In genomic region chr11:12725863-12726666, GRCh38 we compare ENCODE assay signal across 12 cellular contexts. TPM values are rescaled to one million over a fixed set of nuclear protein-coding genes. Genes with fewer than 3 reads are reported as not detected.
DNase-seq lines count a peak whose midpoint lies in the region; ATAC-seq and TF ChIP-seq lines count a peak whose summit lies in the region.
"Had no signal": no experiment of that assay in that cellular context is flagged by ENCODE, and none has a peak within 500 bp of the region (broad histone marks: within the 10 kb centered on the region; RNA-seq: fewer than 3 reads in every experiment).

No MANE protein-coding gene starts in this region.

- no peaks in the 10 kb centered on the region for H3K27me3 ChIP-seq in RWPE2 (ENCODE audit: insufficient read depth, poor library complexity, severe bottlenecking)
- no peaks in the 10 kb centered on the region for H3K27me3 ChIP-seq in esophagus muscularis mucosa
- H3K27me3 ChIP-seq in osteoblast (ENCODE audit: insufficient read depth, low read length) = no peaks in the 10 kb centered on the region
- no peaks in the 10 kb centered on the region for H3K27me3 ChIP-seq in tibial nerve
- no peaks in the 10 kb centered on the region for H3K27me3 ChIP-seq in upper lobe of right lung
- H3K27me3 ChIP-seq: dorsolateral prefrontal cortex had no signal

- no peak for TF ChIP-seq CTCF in RWPE2 (IDR thresholded peaks at IDR 0.05; ENCODE audit: poor library complexity, severe bottlenecking)
- no peak for TF ChIP-seq CTCF in esophagus muscularis mucosa (IDR thresholded peaks at IDR 0.05)
- no peak for TF ChIP-seq CTCF in osteoblast (IDR thresholded peaks at IDR 0.05; ENCODE audit: extremely low read depth, low read depth, low read length)
- no peak for TF ChIP-seq CTCF in tibial nerve (IDR thresholded peaks at IDR 0.05)
- no peak for TF ChIP-seq CTCF in upper lobe of right lung (IDR thresholded peaks at IDR 0.05)

- H3K36me3 ChIP-seq in RWPE2 (ENCODE audit: low read depth) (no peaks in the 10 kb centered on the region), esophagus muscularis mucosa (no peaks in the 10 kb centered on the region), osteoblast (ENCODE audit: insufficient read depth, low read length) (no peaks in the 10 kb centered on the region), tibial nerve (no peaks in the 10 kb centered on the region), upper lobe of right lung (no peaks in the 10 kb centered on the region)

- H3K4me3 ChIP-seq in RWPE2 (ENCODE audit: severe bottlenecking) (no peak overlapping the region), esophagus muscularis mucosa (no peak overlapping the region), osteoblast (ENCODE audit: insufficient read depth, low read length) (no peak overlapping the region), tibial nerve (no peak overlapping the region), upper lobe of right lung (no peak overlapping the region)
- H3K4me3 ChIP-seq: dorsolateral prefrontal cortex, lung had no signal

- WGBS in esophagus muscularis mucosa = 86% methylated on average over 7 of the region's 7 CpGs
- 68 to 69% methylated on average over 7 of the region's 7 CpGs for WGBS in tibial nerve, 2 donors

- peaks cover 100% of the 10 kb centered on the region for H3K79me2 ChIP-seq in osteoblast (ENCODE audit: insufficient read depth, low read length)

- peak; percentile 62 for DNase-seq in H4 (ENCODE audit: low spot score)
- DNase-seq in RWPE2 (ENCODE audit: low spot score) = no peak
- DNase-seq in esophagus muscularis mucosa (ENCODE audit: extremely low spot score) = peak; percentile 60
- peak; percentile 45 for DNase-seq in osteoblast (ENCODE audit: insufficient read length, low spot score, missing footprints)
- DNase-seq in G401 (ENCODE audit: low spot score) = no peak
- no peak for DNase-seq in tibial nerve (ENCODE audit: low spot score in 2 of 2)
- no peak for DNase-seq in NCI-H526 treated with DMSO at 0.1 percent for 48 hours (lab: John Stamatoyannopoulos, UW)
- no peak for DNase-seq in upper lobe of right lung
- DNase-seq: dorsolateral prefrontal cortex had no signal

- intact Hi-C loops in esophagus muscularis mucosa (cut with DNase I) (no loop called here), upper lobe of right lung (cut with DNase I) (no loop called here)

- TF ChIP-seq EP300 in esophagus muscularis mucosa (IDR thresholded peaks at IDR 0.05) (no peak), tibial nerve (IDR thresholded peaks at IDR 0.05) (no peak)

- in situ Hi-C loops in G401 (cut with HindIII; ENCODE audit: low sequenced_read_pairs) = no loop called here

- H3K4me2 ChIP-seq in osteoblast (ENCODE audit: insufficient read depth, low read length) = no peak overlapping the region

- no peak overlapping the region for H2AFZ ChIP-seq in osteoblast (ENCODE audit: low read length)

- peaks cover 46% of the 10 kb centered on the region for H3K4me1 ChIP-seq in RWPE2 (ENCODE audit: insufficient read depth, poor library complexity, severe bottlenecking)
- peaks cover 38 to 61% (median 47%) of the 10 kb centered on the region in 4 donors for H3K4me1 ChIP-seq in esophagus muscularis mucosa
- peaks cover 59% of the 10 kb centered on the region for H3K4me1 ChIP-seq in osteoblast (ENCODE audit: insufficient read depth, low read length)
- H3K4me1 ChIP-seq in tibial nerve = peaks cover 3 to 84% (median 46%) of the 10 kb centered on the region in 4 donors
- H3K4me1 ChIP-seq in upper lobe of right lung = peaks cover 32% of the 10 kb centered on the region

- TF ChIP-seq POLR2A in esophagus muscularis mucosa (IDR thresholded peaks at IDR 0.05; ENCODE audit: low read depth) (no peak), tibial nerve (IDR thresholded peaks at IDR 0.05) (no peak)

- H4K20me1 ChIP-seq in osteoblast (ENCODE audit: insufficient read depth, low read length) = peaks cover 81% of the 10 kb centered on the region

- H3K27ac ChIP-seq in RWPE2 (ENCODE audit: poor library complexity, severe bottlenecking) (peak overlapping the region; percentile 94), esophagus muscularis mucosa (replicated peaks in 1 of 4) (no peak overlapping the region), osteoblast (ENCODE audit: low read depth, low read length) (peak overlapping the region; percentile 88), tibial nerve (peak overlapping the region in 2 of 4 donors; percentile 57 to 77), upper lobe of right lung (no peak overlapping the region)
- H3K27ac ChIP-seq: C4-2B, dorsolateral prefrontal cortex had no signal

- H3K9me3 ChIP-seq in RWPE2 (ENCODE audit: severe bottlenecking) (no peaks in the 10 kb centered on the region), esophagus muscularis mucosa (no peaks in the 10 kb centered on the region), osteoblast (ENCODE audit: low read depth, low read length) (no peaks in the 10 kb centered on the region), tibial nerve (no peaks in the 10 kb centered on the region), upper lobe of right lung (no peaks in the 10 kb centered on the region)

- ATAC-seq in RWPE2 (ENCODE audit: low read depth) (no peak), upper lobe of right lung (no peak)
- ATAC-seq: Right ventricle myocardium inferior had no signal

RNA-seq across cellular contexts. Expression of gene TEAD1, which starts 51.8 kb away (rescaled TPM):
- total RNA-seq in H4 (2014; rRNA removed; shearing (Covaris generic)) = 33.8 and 42.3 TPM in 2 replicates
- total RNA-seq in esophagus muscularis mucosa = 100 to 1,000 TPM; 147 to 307 (median 232) TPM
- total RNA-seq in osteoblast = 166 and 176 TPM in 2 replicates
- 11.6 and 33.4 TPM in 2 replicates for total RNA-seq in G401 (2014; rRNA removed; shearing (Covaris generic))
- total RNA-seq in tibial nerve = 100 to 1,000 TPM; 127 to 165 (median 140) TPM
- 72.3 TPM for total RNA-seq in upper lobe of right lung

Comparison
In these comparisons a context has a peak if more than half of its experiments do, and no peak if none do; other contexts are left out.
1. DNase-seq: peak in H4 (single experiment), esophagus muscularis mucosa (single experiment) and osteoblast (single experiment); none in RWPE2 (single experiment), G401 (single experiment), tibial nerve (0 of 2), NCI-H526 treated with DMSO at 0.1 percent for 48 hours (single experiment) and upper lobe of right lung (single experiment).
2. H3K27ac ChIP-seq: peak in RWPE2 (single experiment) and osteoblast (single experiment); none in esophagus muscularis mucosa (0 of 4) and upper lobe of right lung (single experiment).